1 cellular context compared by ENCODE assay signal in genomic region chr21:41767606-41768370, GRCh38.
TF ChIP-seq lines count a peak whose summit lies in the region.

No MANE protein-coding gene starts in this region.

TF ChIP-seq in HCT116, 20 proteins besides CTCF, POLR2A, EP300 and RAD21 (continued from another document):
- no peak for TF ChIP-seq ZBTB33 (IDR thresholded peaks at IDR 0.05; ENCODE audit: extremely low read depth, insufficient replicate concordance, low read length)
- TF ChIP-seq EZH2phosphoT487 (IDR thresholded peaks at IDR 0.05; ENCODE audit: borderline replicate concordance) = no peak
- no peak for TF ChIP-seq ZFX (IDR thresholded peaks at IDR 0.05)
- no peak for TF ChIP-seq SP1 (IDR thresholded peaks at IDR 0.05; ENCODE audit: low read depth)
- no peak for TF ChIP-seq POLR2AphosphoS5 (IDR thresholded peaks at IDR 0.05; ENCODE audit: low read depth, low read length)
